In genomic region chr22:19891350-19892248, GRCh38 we compare ENCODE assay signal across 8 cellular contexts. TPM values are rescaled to one million over a fixed set of nuclear protein-coding genes. Genes with fewer than 3 reads are reported as not detected.
DNase-seq lines count a peak whose midpoint lies in the region; ATAC-seq and TF ChIP-seq lines count a peak whose summit lies in the region.

No MANE protein-coding gene starts in this region.

- H3K4me3 Mint-ChIP-seq in WTC11: no peak overlapping the region
- peak overlapping the region; percentile 78 for H3K4me3 Mint-ChIP-seq in central memory CD8-positive, alpha-beta T cell

- peak overlapping the region; percentile 5 to 70 for H3K27ac ChIP-seq in mucosa of rectum (ENCODE audit: low read depth in 2 of 2, low read length in 2 of 2)
- H3K27ac ChIP-seq in colonic mucosa: no peak overlapping the region

- H3K4me1 Mint-ChIP-seq in WTC11: peaks cover 29% of the 10 kb centered on the region
- H3K4me1 Mint-ChIP-seq in central memory CD8-positive, alpha-beta T cell: peaks cover 18% of the 10 kb centered on the region

- H3K36me3 ChIP-seq in mucosa of rectum (ENCODE audit: control insufficient read depth in 2 of 2, insufficient read depth in 2 of 2, low read length in 2 of 2): peaks cover 0 to 4% of the 10 kb centered on the region in 2 donors
- H3K36me3 ChIP-seq in colonic mucosa: no peaks in the 10 kb centered on the region

- POLR2A ChIA-PET in WTC11 (lab: Charles Lee): no interaction called here

- CTCF ChIA-PET in WTC11 (lab: Charles Lee): interaction anchor here (0.7 to 4.3 kb wide), 7 partner anchors 11 to 168 kb away, joined by 3 to 25 read pairs (median 5); partner anchors contain the start of gene GP1BB

- no peaks in the 10 kb centered on the region; the same call in 1 of the 2 replicates for H3K27me3 Mint-ChIP-seq in WTC11 (ENCODE audit: low read depth)
- no peaks in the 10 kb centered on the region for H3K27me3 Mint-ChIP-seq in central memory CD8-positive, alpha-beta T cell

- H3K9me3 ChIP-seq in mucosa of rectum (ENCODE audit: control insufficient read depth in 2 of 2, low read length in 2 of 2): no peaks in the 10 kb centered on the region
- H3K9me3 ChIP-seq in colonic mucosa: no peaks in the 10 kb centered on the region

- H3K4me1 ChIP-seq in mucosa of rectum (ENCODE audit: control insufficient read depth in 2 of 2, insufficient read depth in 2 of 2, low read length in 2 of 2) (peaks cover 0 to 5% of the 10 kb centered on the region in 2 donors), colonic mucosa (no peaks in the 10 kb centered on the region)

- ATAC-seq in WTC11: peak; percentile 86
- ATAC-seq in central memory CD8-positive, alpha-beta T cell (replicated peaks; ENCODE audit: extremely low read depth, poor library complexity, severe bottlenecking): peak; percentile 96

- peak overlapping the region; percentile 74; the same call in 1 of the 2 replicates for H3K27ac Mint-ChIP-seq in WTC11
- peak overlapping the region; percentile 96 for H3K27ac Mint-ChIP-seq in central memory CD8-positive, alpha-beta T cell (ENCODE audit: low read depth)

- H3K4me3 ChIP-seq in mucosa of rectum (ENCODE audit: low read length in 2 of 2) (peak overlapping the region in 1 of 2 donors; percentile 20), colonic mucosa (no peak overlapping the region)

- intact Hi-C loops in colonic mucosa (cut with DNase I): no loop called here

- H3K9me3 Mint-ChIP-seq in WTC11: no peaks in the 10 kb centered on the region
- H3K9me3 Mint-ChIP-seq in central memory CD8-positive, alpha-beta T cell: no peaks in the 10 kb centered on the region

- H3K36me3 Mint-ChIP-seq in WTC11: no peaks in the 10 kb centered on the region
- H3K36me3 Mint-ChIP-seq in central memory CD8-positive, alpha-beta T cell (ENCODE audit: insufficient read depth): peaks cover 2% of the 10 kb centered on the region

- DNase-seq in NCI-H2196 (lab: John Stamatoyannopoulos, UW; ENCODE audit: unreplicated experiment): peak; percentile 55
- no peak for DNase-seq in NCI-H2196 treated with DMSO at 0.1 percent for 48 hours (lab: John Stamatoyannopoulos, UW; ENCODE audit: unreplicated experiment)
- peak; percentile 83 for DNase-seq in NCI-H2029 (lab: John Stamatoyannopoulos, UW)
- DNase-seq in WTC11 (ENCODE audit: low spot score): peak; percentile 64
- peak; percentile 60 to 69 for DNase-seq in central memory CD8-positive, alpha-beta T cell (ENCODE audit: low spot score in 2 of 2)
- peak; percentile 54 to 80 for DNase-seq in stimulated activated CD8-positive, alpha-beta memory T cell treated with anti-CD3 and anti-CD28 coated beads, Interleukin-7, amount 100 ng/mL, for 48 hours (ENCODE audit: extremely low read depth in 1 of 2, low read depth in 1 of 2)
- DNase-seq in colonic mucosa: no peak

- H3K27me3 ChIP-seq in mucosa of rectum (ENCODE audit: control insufficient read depth in 2 of 2, insufficient read depth in 2 of 2, low read length in 2 of 2): no peaks in the 10 kb centered on the region
- H3K27me3 ChIP-seq in colonic mucosa: no peaks in the 10 kb centered on the region

- no peak for TF ChIP-seq CTCF in WTC11 (IDR thresholded peaks at IDR 0.05)
- TF ChIP-seq CTCF in colonic mucosa (IDR thresholded peaks at IDR 0.05): no peak

- H3K9ac ChIP-seq in mucosa of rectum (ENCODE audit: low read depth in 1 of 2, low read length in 2 of 2) (peak overlapping the region in 1 of 2 donors; percentile 41), colonic mucosa (ENCODE audit: low read depth in 2 of 2, low read length in 2 of 2) (peak overlapping the region in 1 of 2 donors; percentile 24)

TF ChIP-seq in WTC11, 78 proteins besides CTCF, POLR2A, EP300 and RAD21 (continues in another document):
- TF ChIP-seq ZNF532 (CRISPR knock-in tag; IDR thresholded peaks at IDR 0.05; ENCODE audit: borderline replicate concordance) (no peak), ZNF219 (CRISPR knock-in tag; IDR thresholded peaks at IDR 0.05; ENCODE audit: borderline replicate concordance) (no peak), HMGA2 (CRISPR knock-in tag; IDR thresholded peaks at IDR 0.05) (no peak), CREB1 (CRISPR knock-in tag; IDR thresholded peaks at IDR 0.05) (0 out of 2 replicates have a peak, but pooled peaks have one; percentile 18), MAX (CRISPR knock-in tag; IDR thresholded peaks at IDR 0.05) (peak; percentile 60), ESRRA (CRISPR knock-in tag; IDR thresholded peaks at IDR 0.05; ENCODE audit: borderline replicate concordance) (peak; percentile 22; the same call in 1 of the 2 replicates), FOXP4 (CRISPR knock-in tag; IDR thresholded peaks at IDR 0.05) (0 out of 2 replicates have a peak, but pooled peaks have one; percentile 16), ZNF423 (CRISPR knock-in tag; IDR thresholded peaks at IDR 0.05) (peak; percentile 53; the same call in 1 of the 2 replicates)
- TF ChIP-seq, protein P1, sequence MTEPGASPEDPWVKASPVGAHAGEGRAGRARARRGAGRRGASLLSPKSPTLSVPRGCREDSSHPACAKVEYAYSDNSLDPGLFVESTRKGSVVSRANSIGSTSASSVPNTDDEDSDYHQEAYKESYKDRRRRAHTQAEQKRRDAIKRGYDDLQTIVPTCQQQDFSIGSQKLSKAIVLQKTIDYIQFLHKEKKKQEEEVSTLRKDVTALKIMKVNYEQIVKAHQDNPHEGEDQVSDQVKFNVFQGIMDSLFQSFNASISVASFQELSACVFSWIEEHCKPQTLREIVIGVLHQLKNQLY (CRISPR knock-in tag; IDR thresholded peaks at IDR 0.05): 0 out of 2 replicates have a peak, but pooled peaks have one; percentile 49

RNA-seq across cellular contexts. Expression of gene GNB1L, which starts 36.9 kb away (rescaled TPM):
- total RNA-seq in WTC11 (2021): 18.0 to 21.7 TPM (median 19.4 TPM) in 3 replicates
- 10 to 100 TPM in 1 of 2 donors, 1 to 10 TPM in 1; 4.4 to 10.2 TPM for total RNA-seq in colonic mucosa

RNA-seq across cellular contexts. Expression of gene RTL10, which starts 36.9 kb away (rescaled TPM):
- total RNA-seq in WTC11 (2021) (19.2 to 21.5 TPM (median 20.6 TPM) in 3 replicates), colonic mucosa (10 to 100 TPM in 1 of 2 donors, 1 to 10 TPM in 1; 9.7 to 14.1 TPM)

RNA-seq across cellular contexts. Expression of gene COMT, which starts 50.0 kb away (rescaled TPM):
- 30.8 to 38.0 TPM (median 36.1 TPM) in 3 replicates for total RNA-seq in WTC11 (2021)
- total RNA-seq in colonic mucosa: 100 to 1,000 TPM in 1 of 2 donors, 10 to 100 TPM in 1; 70.0 to 125 TPM

RNA-seq across cellular contexts. Expression of gene TXNRD2, which starts 50.0 kb away (rescaled TPM):
- total RNA-seq in WTC11 (2021): 15.9 to 18.8 TPM (median 18.8 TPM) in 3 replicates
- 10 to 100 TPM; 22.3 to 29.5 TPM for total RNA-seq in colonic mucosa

Comparison
In these comparisons a context has a peak if more than half of its experiments do, and no peak if none do; other contexts are left out.
1. DNase-seq: peak in NCI-H2196 (single experiment), NCI-H2029 (single experiment), WTC11 (single experiment), central memory CD8-positive, alpha-beta T cell (2 of 2) and stimulated activated CD8-positive, alpha-beta memory T cell treated with anti-CD3 and anti-CD28 coated beads, Interleukin-7, amount 100 ng/mL, for 48 hours (2 of 2); none in NCI-H2196 treated with DMSO at 0.1 percent for 48 hours (single experiment) and colonic mucosa (single experiment).